ENCODE assay signal across 15 cellular contexts in the genomic region with DNA sequence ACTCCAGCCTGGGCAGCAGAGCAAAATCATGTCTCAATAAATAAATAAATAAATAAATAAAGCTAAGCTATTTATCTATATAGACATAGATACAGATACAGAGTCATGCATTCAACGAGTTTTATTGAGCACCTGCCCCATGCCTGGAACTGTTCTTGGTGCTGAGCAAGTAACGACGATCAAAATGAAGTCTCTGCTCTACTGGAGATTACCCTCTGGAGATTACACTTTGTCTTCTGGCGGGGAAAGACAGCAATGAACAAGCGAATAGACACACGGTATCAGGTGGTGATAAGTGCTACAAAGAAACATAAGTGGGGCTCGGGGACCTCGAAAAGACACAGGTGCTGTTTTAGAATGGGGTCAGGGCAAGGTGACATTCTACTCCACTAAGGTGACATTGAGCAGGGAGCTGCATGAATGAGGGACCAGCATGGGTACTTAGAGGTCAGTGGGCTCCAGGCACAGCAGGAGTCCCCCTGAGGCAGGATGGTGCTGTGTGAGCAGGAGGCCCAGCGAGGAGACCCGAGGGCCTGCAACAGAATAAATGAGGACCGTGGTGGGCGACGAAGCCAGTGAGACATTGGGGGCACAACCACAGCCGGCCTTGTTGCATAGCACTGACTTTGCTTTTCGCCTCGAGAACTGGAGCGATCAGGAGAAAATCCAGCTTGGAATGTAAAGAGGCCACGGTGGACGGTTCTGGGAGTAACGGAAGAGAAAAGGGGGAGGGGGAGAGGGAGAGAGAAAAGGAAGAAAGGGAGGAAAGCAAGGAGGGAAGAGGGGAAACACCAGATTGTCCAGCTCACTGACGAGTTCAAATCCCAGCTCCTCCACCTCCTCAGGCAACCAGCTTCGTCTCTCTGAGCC. TPM values are rescaled to one million over a fixed set of nuclear protein-coding genes. Genes with fewer than 3 reads are reported as not detected.
DNase-seq lines count a peak whose midpoint lies in the region; ATAC-seq and TF ChIP-seq lines count a peak whose summit lies in the region.
"Had no signal": no experiment of that assay in that cellular context is flagged by ENCODE, and none has a peak within 500 bp of the region (broad histone marks: within the 10 kb centered on the region; RNA-seq: fewer than 3 reads in every experiment).

No MANE protein-coding gene starts in this region.

- CTCF ChIA-PET in Caco-2 (lab: Charles Lee): no interaction called here

- TF ChIP-seq CTCF in Caco-2 (IDR thresholded peaks at IDR 0.05; ENCODE audit: insufficient read depth in 1 of 2, low read depth in 1 of 2, low read length in 1 of 2, severe bottlenecking in 1 of 2, unreplicated experiment in 1 of 2): no peak

- H3K4me2 ChIP-seq in BLaER1 treated with 17β-estradiol and CSF1 and Interleukin-3, amounts not matched to agents 10 nM and 100 nM: peak overlapping the region; percentile 3 to 74 (median 55); a peak in 19 of 22 replicates

- H3K27me3 ChIP-seq in BLaER1 treated with 17β-estradiol and CSF1 and Interleukin-3, amounts not matched to agents 10 nM and 100 nM: peaks cover 0 to 8% (median 0%) of the 10 kb centered on the region in 11 experiments; a peak in 3 of 22 replicates
- no peaks in the 10 kb centered on the region for H3K27me3 ChIP-seq in Caco-2 (replicated peaks; ENCODE audit: control insufficient read depth, insufficient read depth, low read length)

- in situ Hi-C loops in ACHN (cut with HindIII; ENCODE audit: low pct_ligation_motif_present, low pct_unique_long_range_greater_than_20kb, low sequenced_read_pairs): no loop called here

- no peaks in the 10 kb centered on the region for H3K36me3 ChIP-seq in BLaER1 treated with 17β-estradiol and CSF1 and Interleukin-3, amounts not matched to agents 10 nM and 100 nM
- H3K36me3 ChIP-seq in Caco-2 (ENCODE audit: control insufficient read depth, insufficient read depth, low read length): no peaks in the 10 kb centered on the region
- no peaks in the 10 kb centered on the region for H3K36me3 ChIP-seq in mesodermal cell (ENCODE audit: control insufficient read depth, insufficient read depth, low read length)

- no peak overlapping the region for H3K4me3 Mint-ChIP-seq in Caco-2 (ENCODE audit: unreplicated experiment)
- H3K4me3 Mint-ChIP-seq in activated T-helper 17 cell treated with anti-CD3 and anti-CD28 coated beads, Interleukin-2, amount 50 U/mL, for 72 hours: peak overlapping the region; percentile 93
- H3K4me3 Mint-ChIP-seq: WTC11 had no signal

- H3K9me3 ChIP-seq in BLaER1 treated with 17β-estradiol and CSF1 and Interleukin-3, amounts not matched to agents 10 nM and 100 nM (replicated peaks in 1 of 11): no peaks in the 10 kb centered on the region
- H3K9me3 ChIP-seq in Caco-2 (no peaks in the 10 kb centered on the region), mesodermal cell (ENCODE audit: control insufficient read depth, low read length) (no peaks in the 10 kb centered on the region)

- no peak overlapping the region for H3K4me3 ChIP-seq in BLaER1 treated with 17β-estradiol and CSF1 and Interleukin-3, amounts not matched to agents 10 nM and 100 nM
- H3K4me3 ChIP-seq in Caco-2 (ENCODE audit: low read depth, low read length) (no peak overlapping the region), mesodermal cell (ENCODE audit: extremely low read depth, insufficient read depth, low read length, poor library complexity, severe bottlenecking) (no peak overlapping the region)

- no peaks in the 10 kb centered on the region for H3K27me3 Mint-ChIP-seq in Caco-2 (ENCODE audit: insufficient read depth, unreplicated experiment)
- no peaks in the 10 kb centered on the region for H3K27me3 Mint-ChIP-seq in activated T-helper 17 cell treated with anti-CD3 and anti-CD28 coated beads, Interleukin-2, amount 50 U/mL, for 72 hours

- 73 to 79% methylated on average over 20 to 21 of the region's 22 CpGs for WGBS in mesodermal cell (ENCODE audit: insufficient coverage in 2 of 2), 2 experiments

- H4K20me1 ChIP-seq in BLaER1 treated with 17β-estradiol and CSF1 and Interleukin-3, amounts not matched to agents 10 nM and 100 nM: no peaks in the 10 kb centered on the region

- intact Hi-C loops in Caco-2 (cut with micrococcal nuclease; ENCODE audit: unreplicated experiment): no loop called here

- DNase-seq in Caco-2: no peak
- no peak for DNase-seq in ACHN
- DNase-seq in activated CD4-positive, alpha-beta T cell treated with anti-CD3 and anti-CD28 coated beads for 48 hours: no peak
- DNase-seq: AML-193, foreskin melanocyte, MM.1S, naive B cell, NCI-H2029 had no signal

- no TSS peak for BruUV-seq in Caco-2 (replicated peaks; lab: Mats Ljungman, UMichigan)

- peak overlapping the region; percentile 29 for H3K27ac Mint-ChIP-seq in Caco-2 (ENCODE audit: unreplicated experiment)
- H3K27ac Mint-ChIP-seq in activated T-helper 17 cell treated with anti-CD3 and anti-CD28 coated beads, Interleukin-2, amount 50 U/mL, for 72 hours: peak overlapping the region; percentile 58
- H3K27ac Mint-ChIP-seq: WTC11 had no signal

- H3K4me1 ChIP-seq in BLaER1 treated with 17β-estradiol and CSF1 and Interleukin-3, amounts not matched to agents 10 nM and 100 nM: peaks cover 40 to 71% (median 66%) of the 10 kb centered on the region in 10 experiments
- H3K4me1 ChIP-seq in Caco-2 (peaks cover 21% of the 10 kb centered on the region), mesodermal cell (ENCODE audit: control insufficient read depth, insufficient read depth, low read length, poor library complexity, severe bottlenecking) (peaks cover 13% of the 10 kb centered on the region)

- POLR2A ChIA-PET in Caco-2 (lab: Charles Lee): interaction anchor here (0.6 to 0.7 kb wide), 2 partner anchors 14 to 544 kb away, joined by 3 to 4 read pairs; no protein-coding TSS in a partner anchor

- peaks cover 42% of the 10 kb centered on the region for H3K4me1 Mint-ChIP-seq in Caco-2 (ENCODE audit: low read depth, unreplicated experiment)
- peaks cover 36% of the 10 kb centered on the region for H3K4me1 Mint-ChIP-seq in activated T-helper 17 cell treated with anti-CD3 and anti-CD28 coated beads, Interleukin-2, amount 50 U/mL, for 72 hours

- H3K27ac ChIP-seq in BLaER1 treated with 17β-estradiol and CSF1 and Interleukin-3, amounts not matched to agents 10 nM and 100 nM: peak overlapping the region in 1 of 11 experiments; percentile 34; a peak in 1 of 22 replicates
- peak overlapping the region; percentile 41 for H3K27ac ChIP-seq in mesodermal cell (ENCODE audit: low read depth, low read length, severe bottlenecking)

- H3K9ac ChIP-seq in BLaER1 treated with 17β-estradiol and CSF1 and Interleukin-3, amounts not matched to agents 10 nM and 100 nM: no peak overlapping the region; a peak in 1 of 22 replicates

- H3K36me3 Mint-ChIP-seq in Caco-2 (ENCODE audit: insufficient read depth, unreplicated experiment): peaks cover 9% of the 10 kb centered on the region
- H3K36me3 Mint-ChIP-seq in activated T-helper 17 cell treated with anti-CD3 and anti-CD28 coated beads, Interleukin-2, amount 50 U/mL, for 72 hours (ENCODE audit: low read depth): peaks cover 27% of the 10 kb centered on the region
- H3K36me3 Mint-ChIP-seq: naive B cell, WTC11 had no signal

- ATAC-seq in activated T-helper 17 cell treated with anti-CD3 and anti-CD28 coated beads, Interleukin-2, amount 50 U/mL, for 72 hours (replicated peaks): no peak
- ATAC-seq in GM19455 (IDR thresholded peaks at IDR 0.05; ENCODE audit: unreplicated experiment) (no peak), GM21723 (IDR thresholded peaks at IDR 0.05; ENCODE audit: unreplicated experiment) (no peak)
- ATAC-seq: Panc1 had no signal

- H3K9me3 Mint-ChIP-seq in Caco-2 (ENCODE audit: unreplicated experiment): no peaks in the 10 kb centered on the region
- H3K9me3 Mint-ChIP-seq in activated T-helper 17 cell treated with anti-CD3 and anti-CD28 coated beads, Interleukin-2, amount 50 U/mL, for 72 hours: no peaks in the 10 kb centered on the region
- H3K9me3 Mint-ChIP-seq: naive B cell, WTC11 had no signal

RNA-seq across cellular contexts. Expression of gene MEAK7, which starts 42.4 kb away (rescaled TPM):
- 30.9 and 32.7 TPM in 2 replicates for total RNA-seq in Caco-2 (2022)
- total RNA-seq in activated T-helper 17 cell treated with anti-CD3 and anti-CD28 coated beads, Interleukin-2, amount 50 U/mL, for 72 hours: 10 to 100 TPM; 18.5 to 28.5 TPM
- 19.5 TPM for polyA plus RNA-seq in mesodermal cell (2013, experiment 1 of 2)
- 13.0 TPM for polyA plus RNA-seq in mesodermal cell (2013, experiment 2 of 2)
